In genomic region chr7:152341039-152341913, GRCh38 we compare ENCODE assay signal across 8 cellular contexts.
DNase-seq lines count a peak whose midpoint lies in the region; ATAC-seq, FAIRE-seq and TF ChIP-seq lines count a peak whose summit lies in the region.

No MANE protein-coding gene starts in this region.

- no peak overlapping the region for H3K23ac ChIP-seq in H1 (ENCODE audit: insufficient read length)
- no peak overlapping the region for H3K23ac ChIP-seq in mesenchymal stem cell (ENCODE audit: low read length in 2 of 2)

- no peaks in the 10 kb centered on the region for H3K27me3 ChIP-seq in A673 (replicated peaks; ENCODE audit: insufficient read depth, low read depth, low read length, poor library complexity)
- H3K27me3 ChIP-seq in H1 (replicated peaks in 1 of 4; ENCODE audit: control insufficient read depth in 3 of 4, extremely low read depth in 1 of 4, insufficient read depth in 3 of 4, low read length in 3 of 4) = no peaks in the 10 kb centered on the region
- no peaks in the 10 kb centered on the region for H3K27me3 ChIP-seq in mesenchymal stem cell (ENCODE audit: control insufficient read depth in 1 of 2, insufficient read depth in 1 of 2, low read length in 2 of 2)
- H3K27me3 ChIP-seq in vagina = no peaks in the 10 kb centered on the region

- no peak for TF ChIP-seq EP300 in H1 (IDR thresholded peaks at IDR 0.05; ENCODE audit: borderline replicate concordance in 1 of 2, low read depth in 2 of 2, low read length in 2 of 2)

- no peaks in the 10 kb centered on the region for H3K23me2 ChIP-seq in H1 (ENCODE audit: low read depth, low read length)

- no peak overlapping the region for H3K56ac ChIP-seq in H1 (replicated peaks; ENCODE audit: insufficient read length, low read depth, low read length)

- no peak for TF ChIP-seq POLR2A in H1 (IDR thresholded peaks at IDR 0.05; ENCODE audit: control extremely low read depth in 1 of 2, low read depth in 2 of 2, low read length in 2 of 2)
- no peak for TF ChIP-seq POLR2A in vagina (IDR thresholded peaks at IDR 0.05)

- DNase-seq in A673 (ENCODE audit: low spot score) (peak; percentile 41), NCI-H69 (lab: John Stamatoyannopoulos, UW) (peak; percentile 64), H1 (ENCODE audit: low read depth in 1 of 2, low spot score in 2 of 2) (no peak), mesenchymal stem cell (peak; percentile 74), NCI-H345 treated with DMSO at 0.1 percent for 48 hours (lab: John Stamatoyannopoulos, UW; ENCODE audit: unreplicated experiment) (no peak), vagina (ENCODE audit: extremely low spot score in 2 of 2) (no peak)

- H4K20me1 ChIP-seq in H1 (replicated peaks in 1 of 2; ENCODE audit: control insufficient read depth in 1 of 2, insufficient read depth in 2 of 2, low read length in 2 of 2) = peaks cover 0 to 1% of the 10 kb centered on the region in 2 experiments

- ATAC-seq in HG02970 (IDR thresholded peaks at IDR 0.05; ENCODE audit: low FRiP score, unreplicated experiment) = peak; percentile 46

- H3K27ac ChIP-seq in A673 (ENCODE audit: low read depth, low read length, poor library complexity, severe bottlenecking) = no peak overlapping the region
- no peak overlapping the region for H3K27ac ChIP-seq in H1 (ENCODE audit: low read depth, low read length)
- peak overlapping the region; percentile 75 for H3K27ac ChIP-seq in mesenchymal stem cell (ENCODE audit: low read length, poor library complexity, severe bottlenecking)
- H3K27ac ChIP-seq in vagina = no peak overlapping the region

- H3K4me2 ChIP-seq in H1 (ENCODE audit: insufficient read depth in 1 of 2, low read depth in 2 of 2, low read length in 2 of 2) (no peak overlapping the region), mesenchymal stem cell (ENCODE audit: low read length, poor library complexity, severe bottlenecking) (no peak overlapping the region)

- no peak overlapping the region for H3K9ac ChIP-seq in H1 (replicated peaks in 1 of 4; ENCODE audit: extremely low read depth in 1 of 4, low read depth in 3 of 4, low read length in 3 of 4)
- H3K9ac ChIP-seq in mesenchymal stem cell (ENCODE audit: low read length) = peak overlapping the region; percentile 59

- WGBS in H1 (ENCODE audit: extremely low coverage in 1 of 2, insufficient coverage in 1 of 2, insufficient read length in 1 of 2, insufficient replicate concordance in 2 of 2, low coverage in 1 of 2, low lambda C conversion rate in 2 of 2, missing lambda C conversion rate in 1 of 2), 2 experiments = 87% methylated on average over 2 of the region's 2 CpGs; no CpG with 5 or more reads in 1 of the 2 experiments
- 83% methylated on average over 1 of the region's 2 CpGs for WGBS in mesenchymal stem cell

- H3K14ac ChIP-seq in H1 (ENCODE audit: insufficient read length) = no peak overlapping the region
- no peak overlapping the region for H3K14ac ChIP-seq in mesenchymal stem cell (ENCODE audit: low read length in 2 of 2)

- TF ChIP-seq RAD21 in H1 (IDR thresholded peaks at IDR 0.05 in 1 of 2, conservative IDR thresholded peaks at IDR 0.05 in 1 of 2; ENCODE audit: low read depth in 2 of 2, low read length in 2 of 2) = peak; percentile 58 to 59

- H3K4me3 ChIP-seq in A673 (ENCODE audit: low read depth, low read length, poor library complexity, severe bottlenecking) (no peak overlapping the region), H1 (ENCODE audit: extremely low read depth in 1 of 4, insufficient read depth in 2 of 4, low read depth in 3 of 4, low read length in 4 of 4) (no peak overlapping the region), mesenchymal stem cell (ENCODE audit: insufficient read depth in 1 of 2, low read depth in 1 of 2, low read length in 2 of 2) (no peak overlapping the region), vagina (no peak overlapping the region)

- peaks cover 14% of the 10 kb centered on the region for H3K4me1 ChIP-seq in A673 (ENCODE audit: insufficient read depth, low read length, poor library complexity, severe bottlenecking)
- H3K4me1 ChIP-seq in H1 (replicated peaks in 1 of 4; ENCODE audit: control insufficient read depth in 3 of 4, insufficient read depth in 4 of 4, low read length in 3 of 4) = peaks cover 0 to 3% (median 0%) of the 10 kb centered on the region in 4 experiments; a peak in 2 of 7 replicates
- H3K4me1 ChIP-seq in mesenchymal stem cell (ENCODE audit: control insufficient read depth, insufficient read depth, low read depth, low read length) = peaks cover 3% of the 10 kb centered on the region
- peaks cover 47% of the 10 kb centered on the region for H3K4me1 ChIP-seq in vagina

- no peak overlapping the region for H2AFZ ChIP-seq in H1 (ENCODE audit: low read length)
- no peak overlapping the region for H2AFZ ChIP-seq in mesenchymal stem cell (ENCODE audit: low read depth, low read length)

- TF ChIP-seq CTCF in A673 (conservative IDR thresholded peaks at IDR 0.05; ENCODE audit: low read depth, low read length) (peak; percentile 65), GM12872 (IDR thresholded peaks at IDR 0.05; ENCODE audit: insufficient read depth, low read depth, low read length) (peak; percentile 31; the same call in 1 of the 3 replicates), H1 (IDR thresholded peaks at IDR 0.05; ENCODE audit: control extremely low read depth in 1 of 3, insufficient read depth in 1 of 3, low read depth in 1 of 3, low read length in 3 of 3) (peak; percentile 8 to 36 (median 24); a peak in 3 of 4 replicates), vagina (IDR thresholded peaks at IDR 0.05) (no peak)

- H3K36me3 ChIP-seq in A673 (ENCODE audit: insufficient read depth, low read length, poor library complexity, severe bottlenecking) (no peaks in the 10 kb centered on the region), H1 (ENCODE audit: control insufficient read depth in 2 of 4, insufficient read depth in 4 of 4, low read length in 3 of 4) (no peaks in the 10 kb centered on the region), mesenchymal stem cell (ENCODE audit: control insufficient read depth in 1 of 2, insufficient read depth in 2 of 2, low read depth in 1 of 2, low read length in 2 of 2) (peaks cover 0 to 4% of the 10 kb centered on the region in 2 experiments), vagina (no peaks in the 10 kb centered on the region)

- CTCF ChIA-PET in A673 (lab: Charles Lee) = interaction anchor here (0.6 to 1.3 kb wide), 2 partner anchors 12 to 365 kb away, joined by 3 to 5 read pairs; no protein-coding TSS in a partner anchor
- CTCF ChIA-PET in H1 (lab: Charles Lee; ENCODE audit: partially characterized antibody) = interaction anchor here (0.6 to 2.3 kb wide), 18 partner anchors 10 to 368 kb away, joined by 3 to 10 read pairs (median 4); no protein-coding TSS in a partner anchor

- no peak overlapping the region for H2BK15ac ChIP-seq in H1 (ENCODE audit: low read length)
- H2BK15ac ChIP-seq in mesenchymal stem cell (ENCODE audit: low read depth, poor library complexity, severe bottlenecking) = no peak overlapping the region

- no peak for FAIRE-seq in H1 (lab: Jason Lieb, UNC)

- intact Hi-C loops in A673 (cut with micrococcal nuclease; ENCODE audit: unreplicated experiment) (loop anchor here (5.0 kb wide), 1 partner anchor 91 kb away; no protein-coding TSS in a partner anchor), vagina (cut with DNase I) (no loop called here)

- H3K79me1 ChIP-seq in H1 (ENCODE audit: low read depth, low read length) (peaks cover 3% of the 10 kb centered on the region), mesenchymal stem cell (replicated peaks; ENCODE audit: low read length, poor library complexity, severe bottlenecking) (peaks cover 10% of the 10 kb centered on the region)

- H4K8ac ChIP-seq in H1 (ENCODE audit: extremely low read depth, insufficient read depth, low read length) (no peak overlapping the region), mesenchymal stem cell (ENCODE audit: low read length) (no peak overlapping the region)

- H3K18ac ChIP-seq in H1 (ENCODE audit: extremely low read depth, low read length) (no peak overlapping the region), mesenchymal stem cell (ENCODE audit: low read depth in 1 of 2, low read length in 2 of 2) (no peak overlapping the region)

- H3K9me3 ChIP-seq in A673 (ENCODE audit: low read depth, low read length, poor library complexity, severe bottlenecking) (no peaks in the 10 kb centered on the region), H1 (ENCODE audit: insufficient read depth in 2 of 2, low read depth in 1 of 2, low read length in 1 of 2) (no peaks in the 10 kb centered on the region), mesenchymal stem cell (ENCODE audit: control insufficient read depth, low read length) (no peaks in the 10 kb centered on the region), vagina (no peaks in the 10 kb centered on the region)

- H2AK5ac ChIP-seq in H1 (ENCODE audit: low read depth, low read length) (no peak overlapping the region), mesenchymal stem cell (ENCODE audit: low read length, severe bottlenecking) (no peak overlapping the region)

- no peak overlapping the region for H2BK5ac ChIP-seq in H1 (ENCODE audit: low read depth, low read length)
- no peak overlapping the region for H2BK5ac ChIP-seq in mesenchymal stem cell (ENCODE audit: low read depth, low read length, poor library complexity, severe bottlenecking)

- no peak overlapping the region for H4K5ac ChIP-seq in H1 (ENCODE audit: insufficient read length, low read depth, low read length)

- H2BK12ac ChIP-seq in H1 (ENCODE audit: low read depth, low read length) (no peak overlapping the region), mesenchymal stem cell (ENCODE audit: low read length in 2 of 2) (no peak overlapping the region)

- no peak overlapping the region for H2BK20ac ChIP-seq in H1 (ENCODE audit: low read length)

- H4K91ac ChIP-seq in H1 (replicated peaks; ENCODE audit: insufficient read length, low read length) (no peak overlapping the region), mesenchymal stem cell (ENCODE audit: low read length) (no peak overlapping the region)

- H3K79me2 ChIP-seq in H1 (ENCODE audit: control insufficient read depth in 1 of 2, insufficient read depth in 2 of 2, low read length in 2 of 2) = peaks cover 0 to 52% of the 10 kb centered on the region in 2 experiments; a peak in 2 of 4 replicates

- no peak overlapping the region for H3K4ac ChIP-seq in H1 (replicated peaks; ENCODE audit: insufficient read length, low read depth, low read length)
- no peak overlapping the region for H3K4ac ChIP-seq in mesenchymal stem cell (ENCODE audit: low read depth in 1 of 2, low read length in 2 of 2)

- no TSS peak for BruUV-seq in A673 (replicated peaks; lab: Mats Ljungman, UMichigan)

- POLR2A ChIA-PET in A673 (lab: Charles Lee; ENCODE audit: low non-redundant PET) (no interaction called here), H1 (lab: Charles Lee; ENCODE audit: partially characterized antibody) (no interaction called here)

- no peak overlapping the region for H2BK120ac ChIP-seq in H1 (replicated peaks; ENCODE audit: low read depth, low read length)
- no peak overlapping the region for H2BK120ac ChIP-seq in mesenchymal stem cell (ENCODE audit: low read depth, low read length)

TF ChIP-seq in H1, 55 proteins besides CTCF, POLR2A, EP300 and RAD21 (continues in another document):
- TF ChIP-seq SRF (IDR thresholded peaks at IDR 0.05; ENCODE audit: low read depth, low read length) (no peak), HDAC6 (IDR thresholded peaks at IDR 0.05; ENCODE audit: low read depth, low read length) (no peak), YY1 (IDR thresholded peaks at IDR 0.05; ENCODE audit: low read depth, low read length) (no peak), BCL11A (IDR thresholded peaks at IDR 0.05; ENCODE audit: low read depth in 2 of 2, low read length in 2 of 2) (no peak), CEBPB (IDR thresholded peaks at IDR 0.05; ENCODE audit: low read depth, low read length) (no peak)

Comparison
In these comparisons a context has a peak if more than half of its experiments do, and no peak if none do; other contexts are left out.
1. DNase-seq: peak in A673 (single experiment), NCI-H69 (single experiment) and mesenchymal stem cell (single experiment); none in H1 (0 of 2), NCI-H345 treated with DMSO at 0.1 percent for 48 hours (single experiment) and vagina (0 of 2).
2. CTCF ChIP-seq: peak in A673 (single experiment), GM12872 (single experiment) and H1 (3 of 3); none in vagina (0 of 3).